Comparison of ENCODE assay signal across 10 cellular contexts in genomic region chr2:69917854-69918253, GRCh38. TPM values are rescaled to one million over a fixed set of nuclear protein-coding genes. Genes with fewer than 3 reads are reported as not detected.
DNase-seq lines count a peak whose midpoint lies in the region; ATAC-seq, FAIRE-seq and TF ChIP-seq lines count a peak whose summit lies in the region.
"Had no signal": no experiment of that assay in that cellular context is flagged by ENCODE, and none has a peak within 500 bp of the region (broad histone marks: within the 10 kb centered on the region; RNA-seq: fewer than 3 reads in every experiment).

No MANE protein-coding gene starts in this region.

- H3K27me3 Mint-ChIP-seq in activated naive CD4-positive, alpha-beta T cell treated with anti-CD3 and anti-CD28 coated beads, Interleukin-2, amount 10 ng/mL, durations not matched to agents 7 days and 5 days, result no peaks in the 10 kb centered on the region

- FAIRE-seq in A549 (lab: Jason Lieb, UNC), result no peak

- POLR2A ChIA-PET in A549 (lab: Yijun Ruan, JAX), result interaction anchor here (0.6 to 1.0 kb wide), 2 partner anchors 273 to 376 kb away, joined by 3 read pairs; partner anchors contain the start of genes C2orf42 and SNRPG

- H3K4me3 Mint-ChIP-seq in activated naive CD4-positive, alpha-beta T cell treated with anti-CD3 and anti-CD28 coated beads, Interleukin-2, amount 10 ng/mL, durations not matched to agents 7 days and 5 days, result no peak overlapping the region

- H3K36me3 Mint-ChIP-seq in activated naive CD4-positive, alpha-beta T cell treated with anti-CD3 and anti-CD28 coated beads, Interleukin-2, amount 10 ng/mL, durations not matched to agents 7 days and 5 days, result peaks cover 33% of the 10 kb centered on the region

- CTCF ChIA-PET in A549 (lab: Yijun Ruan, JAX), result interaction anchor here (1.0 to 1.8 kb wide), 3 partner anchors 152 to 168 kb away, joined by 3 to 5 read pairs (median 3); no protein-coding TSS in a partner anchor
- CTCF ChIA-PET in activated naive CD4-positive, alpha-beta T cell treated with anti-CD3 and anti-CD28 coated beads, Interleukin-2, amount 10 ng/mL, durations not matched to agents 7 days and 5 days (lab: Charles Lee), result interaction anchor here (1.8 to 2.5 kb wide), 2 partner anchors 152 to 153 kb away, joined by 6 to 11 read pairs; no protein-coding TSS in a partner anchor

- peak overlapping the region in 1 of 2 experiments; percentile 50; a peak in 1 of 6 replicates for H3K27ac ChIP-seq in A549

- no peak overlapping the region for H3K4me3 ChIP-seq in A549

- peaks cover 17% of the 10 kb centered on the region; the same call in 2 of the 3 replicates for H3K4me1 ChIP-seq in A549

- no peaks in the 10 kb centered on the region for H3K9me3 Mint-ChIP-seq in activated naive CD4-positive, alpha-beta T cell treated with anti-CD3 and anti-CD28 coated beads, Interleukin-2, amount 10 ng/mL, durations not matched to agents 7 days and 5 days

- ATAC-seq in A549 (no peak), HG03135 (IDR thresholded peaks at IDR 0.05; ENCODE audit: unreplicated experiment) (no peak)
- ATAC-seq: sciatic nerve had no signal

- no peak for TF ChIP-seq CTCF in A549 (IDR thresholded peaks at IDR 0.05)

- WGBS in A549 (ENCODE audit: missing lambda C conversion rate), result 40% methylated on average over 3 of the region's 3 CpGs

- DNase-seq in A549 (ENCODE audit: low read depth in 1 of 2, low spot score in 1 of 2) (peak in 1 of 2 experiments; percentile 45), HPDE6-E6E7 (ENCODE audit: extremely low spot score) (peak; percentile 57), astrocyte of the hippocampus (ENCODE audit: low read depth, low spot score) (peak; percentile 82), kidney tubule cell (ENCODE audit: low spot score) (peak; percentile 84), D341Med (ENCODE audit: low spot score) (no peak)
- no peak for DNase-seq in activated naive CD4-positive, alpha-beta T cell treated with anti-CD3 and anti-CD28 coated beads, Interleukin-2, amount 10 ng/mL, durations not matched to agents 7 days and 5 days
- no peak for DNase-seq in activated CD4-positive, CD25-positive, alpha-beta regulatory T cell (lab: John Stamatoyannopoulos, UW)
- DNase-seq: DMS79 treated with DMSO at 0.1 percent for 48 hours had no signal

- peaks cover 35% of the 10 kb centered on the region for H3K4me1 Mint-ChIP-seq in activated naive CD4-positive, alpha-beta T cell treated with anti-CD3 and anti-CD28 coated beads, Interleukin-2, amount 10 ng/mL, durations not matched to agents 7 days and 5 days

- no peak overlapping the region for H3K27ac Mint-ChIP-seq in activated naive CD4-positive, alpha-beta T cell treated with anti-CD3 and anti-CD28 coated beads, Interleukin-2, amount 10 ng/mL, durations not matched to agents 7 days and 5 days

- H3K9me3 ChIP-seq in A549, result no peaks in the 10 kb centered on the region

- no peak for TF ChIP-seq POLR2A in A549 (IDR thresholded peaks at IDR 0.05; ENCODE audit: low read length)

- no peak for TF ChIP-seq RAD21 in A549 (conservative IDR thresholded peaks at IDR 0.05 in 1 of 2, IDR thresholded peaks at IDR 0.05 in 1 of 2)

- peak overlapping the region; percentile 24; the same call in 2 of the 3 replicates for H3K4me2 ChIP-seq in A549

- no peak for TF ChIP-seq EP300 in A549 (IDR thresholded peaks at IDR 0.05)

TF ChIP-seq in A549, 52 proteins besides CTCF, POLR2A, EP300 and RAD21:
- TF ChIP-seq FOSL2 (IDR thresholded peaks at IDR 0.05) (no peak), FOSL2 (CRISPR knock-in tag; IDR thresholded peaks at IDR 0.05) (0 out of 2 replicates have a peak, but pooled peaks have one; percentile 39)
- TF ChIP-seq, protein P1, sequence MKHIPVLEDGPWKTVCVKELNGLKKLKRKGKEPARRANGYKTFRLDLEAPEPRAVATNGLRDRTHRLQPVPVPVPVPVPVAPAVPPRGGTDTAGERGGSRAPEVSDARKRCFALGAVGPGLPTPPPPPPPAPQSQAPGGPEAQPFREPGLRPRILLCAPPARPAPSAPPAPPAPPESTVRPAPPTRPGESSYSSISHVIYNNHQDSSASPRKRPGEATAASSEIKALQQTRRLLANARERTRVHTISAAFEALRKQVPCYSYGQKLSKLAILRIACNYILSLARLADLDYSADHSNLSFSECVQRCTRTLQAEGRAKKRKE (CRISPR knock-in tag; IDR thresholded peaks at IDR 0.05; ENCODE audit: low read depth), result no peak

RNA-seq across cellular contexts. Expression of gene MXD1, which starts 2.9 kb away (rescaled TPM):
- 7.4 and 8.3 TPM in 2 replicates for polyA plus RNA-seq in A549 (2011; rRNA removed)
- 1.8 and 1.9 TPM in 2 replicates for polyA plus RNA-seq in A549 (2012; cell fraction: cytosol; rRNA removed)
- polyA plus RNA-seq in A549 (2012; cell fraction: nucleus; rRNA removed), result 2.6 and 4.1 TPM in 2 replicates
- 2.0 to 2.5 TPM (median 2.0 TPM) in 3 replicates for polyA plus RNA-seq in A549 (2017; fragmentation: RNase III; extraction: RNeasy Plus Mini Kit Qiagen cat#74134 plus additional on column Dnase treatment)
- 4.3 TPM in 2 replicates for polyA minus RNA-seq in A549 (2011; rRNA and poly(A)+ RNA removed)

RNA-seq across cellular contexts. Expression of gene SNRNP27, which starts 24.1 kb away (rescaled TPM):
- polyA plus RNA-seq in A549 (2011; rRNA removed) (53.0 and 115 TPM in 2 replicates), A549 (2017; fragmentation: RNase III; extraction: RNeasy Plus Mini Kit Qiagen cat#74134 plus additional on column Dnase treatment) (90.8 to 97.5 TPM (median 92.1 TPM) in 3 replicates)
- 26.5 and 43.2 TPM in 2 replicates for polyA plus RNA-seq in A549 (2012; cell fraction: cytosol; rRNA removed)
- 10.7 and 11.1 TPM in 2 replicates for polyA plus RNA-seq in A549 (2012; cell fraction: nucleus; rRNA removed)
- 9.0 and 10.0 TPM in 2 replicates for polyA minus RNA-seq in A549 (2011; rRNA and poly(A)+ RNA removed)

RNA-seq across cellular contexts. Expression of gene ASPRV1, which starts 43.6 kb away (rescaled TPM):
- polyA plus RNA-seq in A549 (2011; rRNA removed) (0.36 and 0.57 TPM in 2 replicates), A549 (2017; fragmentation: RNase III; extraction: RNeasy Plus Mini Kit Qiagen cat#74134 plus additional on column Dnase treatment) (0.30 to 0.36 TPM (median 0.31 TPM) in 3 replicates)
- 0.22 and 0.27 TPM in 2 replicates for polyA plus RNA-seq in A549 (2012; cell fraction: cytosol; rRNA removed)
- polyA plus RNA-seq in A549 (2012; cell fraction: nucleus; rRNA removed), result 0.43 and 0.48 TPM in 2 replicates
- 0.21 and 0.63 TPM in 2 replicates for polyA minus RNA-seq in A549 (2011; rRNA and poly(A)+ RNA removed)

Comparison
In these comparisons a context has a peak if more than half of its experiments do, and no peak if none do; other contexts are left out.
1. DNase-seq: peak in HPDE6-E6E7 (single experiment), astrocyte of the hippocampus (single experiment) and kidney tubule cell (single experiment); none in activated naive CD4-positive, alpha-beta T cell treated with anti-CD3 and anti-CD28 coated beads, Interleukin-2, amount 10 ng/mL, durations not matched to agents 7 days and 5 days (single experiment), D341Med (single experiment) and activated CD4-positive, CD25-positive, alpha-beta regulatory T cell (0 of 4).